Comparison of ENCODE assay signal across 15 cellular contexts in the genomic region with DNA sequence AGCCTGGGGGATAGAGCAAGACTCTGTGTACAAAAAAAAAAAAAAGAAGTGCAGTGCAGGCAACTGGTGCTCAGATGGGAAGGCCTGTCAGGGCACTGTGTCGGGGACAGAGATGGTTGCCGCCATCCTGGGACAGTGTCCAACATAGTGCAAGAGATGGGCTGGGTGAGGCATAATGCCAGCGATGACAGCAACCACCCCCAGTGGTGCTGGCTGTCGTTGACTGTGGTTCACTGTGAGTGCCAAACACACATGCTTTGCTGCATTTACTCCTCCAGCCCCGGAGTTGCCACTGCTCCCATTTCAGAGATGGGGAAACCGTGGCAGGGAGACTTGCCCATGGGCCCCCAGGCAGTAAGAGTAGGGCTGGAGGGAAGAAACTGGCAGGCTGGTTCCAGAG. TPM values are rescaled to one million over a fixed set of nuclear protein-coding genes. Genes with fewer than 3 reads are reported as not detected.
A peak's percentile ranks its signal among the peaks of the same experiment; 100 is the strongest.
DNase-seq lines count a peak whose midpoint lies in the region; ATAC-seq and TF ChIP-seq lines count a peak whose summit lies in the region.
"Had no signal": no experiment of that assay in that cellular context is flagged by ENCODE, and none has a peak within 500 bp of the region (broad histone marks: within the 10 kb centered on the region; RNA-seq: fewer than 3 reads in every experiment).

No MANE protein-coding gene starts in this region.

- no peaks in the 10 kb centered on the region for H4K20me1 ChIP-seq in osteoblast (ENCODE audit: insufficient read depth, low read length)

- peaks cover 5% of the 10 kb centered on the region for H3K4me1 ChIP-seq in osteoblast (ENCODE audit: insufficient read depth, low read length)

- no peaks in the 10 kb centered on the region for H3K79me2 ChIP-seq in osteoblast (ENCODE audit: insufficient read depth, low read length)

- H3K4me2 ChIP-seq in osteoblast (ENCODE audit: insufficient read depth, low read length) = no peak overlapping the region

- H3K27ac ChIP-seq in osteoblast (ENCODE audit: low read depth, low read length) (no peak overlapping the region), brain microvascular endothelial cell (no peak overlapping the region)
- H3K27ac ChIP-seq: skin epidermis had no signal

- TF ChIP-seq CTCF in fibroblast of the aortic adventitia (IDR thresholded peaks at IDR 0.05; ENCODE audit: insufficient read depth, low read length) = no peak
- no peak for TF ChIP-seq CTCF in osteoblast (IDR thresholded peaks at IDR 0.05; ENCODE audit: extremely low read depth, low read depth, low read length)
- TF ChIP-seq CTCF in brain microvascular endothelial cell (IDR thresholded peaks at IDR 0.05; ENCODE audit: low read depth, low read length, missing control alignments) = no peak

- ATAC-seq in GM21447 (IDR thresholded peaks at IDR 0.05; ENCODE audit: unreplicated experiment) = no peak

- H3K27me3 ChIP-seq in osteoblast (ENCODE audit: insufficient read depth, low read length) (peaks cover under 1% of the 10 kb centered on the region), brain microvascular endothelial cell (replicated peaks) (no peaks in the 10 kb centered on the region)

- DNase-seq in GM04503 (ENCODE audit: low read depth) (peak; percentile 44), NCI-H446 treated with DMSO at 0.1 percent for 48 hours (lab: John Stamatoyannopoulos, UW) (peak; percentile 86), fibroblast of the aortic adventitia (ENCODE audit: low read depth) (peak; percentile 22), osteoblast (ENCODE audit: insufficient read length, low spot score, missing footprints) (peak; percentile 50), OCI-M1 (lab: John Stamatoyannopoulos, UW) (no peak), brain microvascular endothelial cell (no peak)
- no peak for DNase-seq in stimulated activated CD4-positive, alpha-beta T cell treated with anti-CD3 and anti-CD28 coated beads, Interleukin-4, amount 100 ng/mL, for 4 hours
- DNase-seq: activated naive CD4-positive, alpha-beta T cell treated with anti-CD3 and anti-CD28 coated beads for 36 hours; COR-L47; MM.1S; NCI-H510A treated with DMSO at 0.1 percent for 48 hours; SHP77 had no signal

- no peaks in the 10 kb centered on the region for H3K9me3 ChIP-seq in osteoblast (ENCODE audit: low read depth, low read length)

- no peak overlapping the region for H2AFZ ChIP-seq in osteoblast (ENCODE audit: low read length)

- H3K36me3 ChIP-seq in osteoblast (ENCODE audit: insufficient read depth, low read length) (no peaks in the 10 kb centered on the region), brain microvascular endothelial cell (replicated peaks) (no peaks in the 10 kb centered on the region)

- H3K4me3 ChIP-seq in fibroblast of the aortic adventitia (ENCODE audit: low read depth, low read length) (no peak overlapping the region), osteoblast (ENCODE audit: insufficient read depth, low read length) (no peak overlapping the region), brain microvascular endothelial cell (ENCODE audit: low read depth, low read length) (no peak overlapping the region)
- H3K4me3 ChIP-seq: skin epidermis had no signal

- in situ Hi-C loops in brain microvascular endothelial cell (cut with HindIII; ENCODE audit: low pct_ligation_motif_present, low sequenced_read_pairs) = no loop called here

RNA-seq across cellular contexts. Expression of a gene that starts 5.2 kb away (rescaled TPM):
- total RNA-seq in fibroblast of the aortic adventitia (ENCODE audit: low replicate concordance) = under 0.01 TPM in 1 of 2 replicates, not detected in the other
- total RNA-seq in osteoblast = under 0.01 and 0.29 TPM in 2 replicates
- total RNA-seq: activated CD8-positive, alpha-beta memory T cell treated with anti-CD3 and anti-CD28 coated beads for 36 hours had no signal

Comparison
In these comparisons a context has a peak if more than half of its experiments do, and no peak if none do; other contexts are left out.
1. DNase-seq: peak in GM04503 (single experiment), NCI-H446 treated with DMSO at 0.1 percent for 48 hours (single experiment), fibroblast of the aortic adventitia (single experiment) and osteoblast (single experiment); none in OCI-M1 (single experiment), stimulated activated CD4-positive, alpha-beta T cell treated with anti-CD3 and anti-CD28 coated beads, Interleukin-4, amount 100 ng/mL, for 4 hours (0 of 2) and brain microvascular endothelial cell (single experiment).